ENCODE assay signal across 1 cellular context in the genomic region with DNA sequence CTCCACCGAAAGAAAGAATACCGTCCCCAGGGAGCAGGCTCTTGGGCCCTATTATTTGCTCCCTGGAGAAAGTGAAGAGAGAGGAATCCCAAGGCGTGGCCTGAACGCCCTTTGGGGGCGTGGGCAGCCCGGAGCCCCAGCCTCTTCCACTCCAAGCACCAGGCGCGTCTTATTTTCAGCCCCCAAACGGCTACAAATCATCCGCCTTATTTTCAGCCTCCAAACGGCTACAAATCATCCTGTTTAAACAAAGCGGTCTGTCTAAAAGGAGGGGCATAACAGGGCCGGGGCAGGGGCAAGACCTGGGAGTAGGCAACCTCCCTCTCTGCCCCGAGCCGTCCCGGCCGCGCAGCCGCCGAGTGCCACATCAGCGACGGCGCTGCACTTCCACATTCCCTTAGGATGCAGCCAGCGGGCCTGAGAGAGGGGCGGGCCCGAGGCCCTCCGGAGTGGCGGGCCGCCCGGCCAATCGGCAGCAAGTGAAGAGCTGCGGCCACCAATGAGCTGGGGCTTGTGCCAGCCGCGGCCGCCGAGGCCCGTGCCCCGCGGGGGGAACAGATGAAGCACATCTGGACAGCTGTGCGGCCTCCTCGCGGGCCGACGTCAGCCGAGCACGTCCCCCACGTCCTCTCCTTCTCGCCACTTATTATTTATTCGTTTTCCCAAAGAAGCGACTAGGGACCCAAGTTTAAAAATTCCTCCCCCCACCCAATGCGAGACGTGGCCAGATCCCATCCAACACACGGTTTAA.
TF ChIP-seq lines count a peak whose summit lies in the region.

A gene with protein sequence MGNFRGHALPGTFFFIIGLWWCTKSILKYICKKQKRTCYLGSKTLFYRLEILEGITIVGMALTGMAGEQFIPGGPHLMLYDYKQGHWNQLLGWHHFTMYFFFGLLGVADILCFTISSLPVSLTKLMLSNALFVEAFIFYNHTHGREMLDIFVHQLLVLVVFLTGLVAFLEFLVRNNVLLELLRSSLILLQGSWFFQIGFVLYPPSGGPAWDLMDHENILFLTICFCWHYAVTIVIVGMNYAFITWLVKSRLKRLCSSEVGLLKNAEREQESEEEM (plus strand): TSS at position 561 of the 751 bp plus-strand sequence. CDS start 62,593 bp downstream, outside the sequence.

TF ChIP-seq in H1, 55 proteins besides CTCF, POLR2A, EP300 and RAD21 (continued from another document):
- TF ChIP-seq RFX5 (IDR thresholded peaks at IDR 0.05; ENCODE audit: borderline replicate concordance, low read depth, low read length) (no peak), SUZ12 (IDR thresholded peaks at IDR 0.05; ENCODE audit: low read length) (no peak)
